8 cellular contexts compared by ENCODE assay signal in the genomic region with DNA sequence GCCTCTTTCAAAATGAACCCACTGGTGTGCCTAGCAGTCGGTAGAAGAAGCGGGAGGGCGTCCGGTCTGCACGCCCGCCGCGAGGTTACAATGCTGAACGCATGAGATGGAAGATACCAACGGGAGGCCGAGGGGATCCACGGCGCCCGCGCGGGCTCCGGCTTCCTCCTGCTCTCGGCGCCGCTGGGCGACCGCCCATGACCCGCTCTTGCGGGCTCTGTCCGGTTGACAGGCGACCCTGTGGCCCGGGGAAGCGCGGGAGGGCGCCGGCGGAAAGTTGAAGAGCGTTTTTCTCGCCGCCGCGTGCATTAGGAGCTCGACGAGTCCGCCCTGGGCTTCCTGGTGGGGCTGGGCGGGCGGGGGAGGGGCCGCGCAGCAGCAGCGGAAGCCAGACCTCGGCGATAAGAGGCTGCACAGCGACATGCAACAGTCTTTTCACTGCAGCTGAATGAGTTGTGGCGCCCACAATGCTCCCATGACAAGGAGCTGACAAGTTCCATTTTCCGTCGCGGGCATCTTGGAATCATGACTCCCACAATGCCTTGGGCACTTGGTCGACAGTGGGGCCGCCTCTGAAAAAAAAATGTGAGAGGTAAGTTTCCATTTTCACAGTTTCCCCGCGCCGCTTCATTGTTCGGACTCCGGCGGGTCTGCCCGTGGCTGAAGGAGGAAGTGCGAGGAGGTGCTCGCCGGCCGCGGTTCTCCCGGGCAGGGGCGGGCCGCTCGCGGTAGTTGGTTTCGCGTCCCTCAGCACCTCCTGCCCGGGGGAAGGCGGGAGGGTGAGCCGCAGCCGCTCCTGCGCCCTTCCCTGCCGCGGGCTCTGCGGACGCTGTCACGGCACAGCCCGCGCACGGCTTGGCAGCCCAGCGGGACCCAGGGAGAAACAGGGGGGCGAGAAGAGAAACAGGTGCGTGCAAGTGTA.
DNase-seq lines count a peak whose midpoint lies in the region; ATAC-seq and TF ChIP-seq lines count a peak whose summit lies in the region.

A gene with protein sequence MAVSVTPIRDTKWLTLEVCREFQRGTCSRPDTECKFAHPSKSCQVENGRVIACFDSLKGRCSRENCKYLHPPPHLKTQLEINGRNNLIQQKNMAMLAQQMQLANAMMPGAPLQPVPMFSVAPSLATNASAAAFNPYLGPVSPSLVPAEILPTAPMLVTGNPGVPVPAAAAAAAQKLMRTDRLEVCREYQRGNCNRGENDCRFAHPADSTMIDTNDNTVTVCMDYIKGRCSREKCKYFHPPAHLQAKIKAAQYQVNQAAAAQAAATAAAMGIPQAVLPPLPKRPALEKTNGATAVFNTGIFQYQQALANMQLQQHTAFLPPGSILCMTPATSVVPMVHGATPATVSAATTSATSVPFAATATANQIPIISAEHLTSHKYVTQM (plus strand): TSS at position 429 of the 922 bp plus-strand sequence. CDS start 31,265 bp downstream, outside the sequence.

- H3K4me3 ChIP-seq in HFF-Myc (replicated peaks; ENCODE audit: low read depth, low read length) = peak within 1 kb of the TSS; percentile 71

- TF ChIP-seq CTCF in HFF-Myc (IDR thresholded peaks at IDR 0.05; ENCODE audit: low read depth, low read length, missing control alignments) = no peak

- peak; percentile 49 for DNase-seq in GM04504 (ENCODE audit: low read depth)
- DNase-seq in HFF-Myc (ENCODE audit: extremely low read depth, low read depth) = peak; percentile 71
- DNase-seq in NCI-H1048 (lab: John Stamatoyannopoulos, UW) = peak; percentile 62
- DNase-seq in activated naive CD4-positive, alpha-beta T cell treated with anti-CD3 and anti-CD28 coated beads, Interleukin-2, amount 50 U/mL, for 16 hours = peak; percentile 81
- peak; percentile 70 for DNase-seq in germinal center (ENCODE audit: low spot score)
- peak in 55 of 56 donors; percentile 34 to 97 (median 84) for DNase-seq in nucleus accumbens (lab: John Stamatoyannopoulos, UW)
- DNase-seq in superior temporal gyrus (ENCODE audit: extremely low spot score) = peak; percentile 85

- peak; percentile 62 for ATAC-seq in SK-N-SH treated with all-trans-retinoic acid at 6 μM for 48 hours

TF ChIP-seq in SK-N-SH treated with all-trans-retinoic acid at 6 μM for 48 hours, 23 proteins besides CTCF, POLR2A, EP300 and RAD21 (continues in another document):
- TF ChIP-seq, protein P1, sequence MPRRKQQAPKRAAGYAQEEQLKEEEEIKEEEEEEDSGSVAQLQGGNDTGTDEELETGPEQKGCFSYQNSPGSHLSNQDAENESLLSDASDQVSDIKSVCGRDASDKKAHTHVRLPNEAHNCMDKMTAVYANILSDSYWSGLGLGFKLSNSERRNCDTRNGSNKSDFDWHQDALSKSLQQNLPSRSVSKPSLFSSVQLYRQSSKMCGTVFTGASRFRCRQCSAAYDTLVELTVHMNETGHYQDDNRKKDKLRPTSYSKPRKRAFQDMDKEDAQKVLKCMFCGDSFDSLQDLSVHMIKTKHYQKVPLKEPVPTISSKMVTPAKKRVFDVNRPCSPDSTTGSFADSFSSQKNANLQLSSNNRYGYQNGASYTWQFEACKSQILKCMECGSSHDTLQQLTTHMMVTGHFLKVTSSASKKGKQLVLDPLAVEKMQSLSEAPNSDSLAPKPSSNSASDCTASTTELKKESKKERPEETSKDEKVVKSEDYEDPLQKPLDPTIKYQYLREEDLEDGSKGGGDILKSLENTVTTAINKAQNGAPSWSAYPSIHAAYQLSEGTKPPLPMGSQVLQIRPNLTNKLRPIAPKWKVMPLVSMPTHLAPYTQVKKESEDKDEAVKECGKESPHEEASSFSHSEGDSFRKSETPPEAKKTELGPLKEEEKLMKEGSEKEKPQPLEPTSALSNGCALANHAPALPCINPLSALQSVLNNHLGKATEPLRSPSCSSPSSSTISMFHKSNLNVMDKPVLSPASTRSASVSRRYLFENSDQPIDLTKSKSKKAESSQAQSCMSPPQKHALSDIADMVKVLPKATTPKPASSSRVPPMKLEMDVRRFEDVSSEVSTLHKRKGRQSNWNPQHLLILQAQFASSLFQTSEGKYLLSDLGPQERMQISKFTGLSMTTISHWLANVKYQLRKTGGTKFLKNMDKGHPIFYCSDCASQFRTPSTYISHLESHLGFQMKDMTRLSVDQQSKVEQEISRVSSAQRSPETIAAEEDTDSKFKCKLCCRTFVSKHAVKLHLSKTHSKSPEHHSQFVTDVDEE (CRISPR knock-in tag; IDR thresholded peaks at IDR 0.05) = peak; percentile 2; the same call in 1 of the 2 replicates
- TF ChIP-seq ESRRG (CRISPR knock-in tag; IDR thresholded peaks at IDR 0.05) (no peak), RARB (CRISPR knock-in tag; IDR thresholded peaks at IDR 0.05) (no peak), CSDC2 (CRISPR knock-in tag; IDR thresholded peaks at IDR 0.05) (0 out of 2 replicates have a peak, but pooled peaks have one; percentile 57), TOX (CRISPR knock-in tag; IDR thresholded peaks at IDR 0.05; ENCODE audit: borderline replicate concordance) (no peak), ZNF8 (CRISPR knock-in tag; IDR thresholded peaks at IDR 0.05) (no peak), BACH2 (CRISPR knock-in tag; IDR thresholded peaks at IDR 0.05; ENCODE audit: borderline replicate concordance) (no peak), ZFP3 (CRISPR knock-in tag; IDR thresholded peaks at IDR 0.05) (0 out of 2 replicates have a peak, but pooled peaks have one; percentile 46), ISL1 (CRISPR knock-in tag; IDR thresholded peaks at IDR 0.05) (no peak), ZNF565 (CRISPR knock-in tag; conservative IDR thresholded peaks at IDR 0.05; ENCODE audit: low read depth) (no peak), OSR1 (CRISPR knock-in tag; IDR thresholded peaks at IDR 0.05) (no peak), SNAI2 (CRISPR knock-in tag; IDR thresholded peaks at IDR 0.05) (no peak), ARNTL (CRISPR knock-in tag; IDR thresholded peaks at IDR 0.05; ENCODE audit: borderline replicate concordance, low read depth) (no peak), ZNF70 (CRISPR knock-in tag; IDR thresholded peaks at IDR 0.05) (no peak), ZC3H10 (CRISPR knock-in tag; IDR thresholded peaks at IDR 0.05) (no peak), GLIS3 (CRISPR knock-in tag; IDR thresholded peaks at IDR 0.05) (no peak), TCF4 (CRISPR knock-in tag; IDR thresholded peaks at IDR 0.05; ENCODE audit: borderline replicate concordance) (no peak)
- TF ChIP-seq, protein P2, sequence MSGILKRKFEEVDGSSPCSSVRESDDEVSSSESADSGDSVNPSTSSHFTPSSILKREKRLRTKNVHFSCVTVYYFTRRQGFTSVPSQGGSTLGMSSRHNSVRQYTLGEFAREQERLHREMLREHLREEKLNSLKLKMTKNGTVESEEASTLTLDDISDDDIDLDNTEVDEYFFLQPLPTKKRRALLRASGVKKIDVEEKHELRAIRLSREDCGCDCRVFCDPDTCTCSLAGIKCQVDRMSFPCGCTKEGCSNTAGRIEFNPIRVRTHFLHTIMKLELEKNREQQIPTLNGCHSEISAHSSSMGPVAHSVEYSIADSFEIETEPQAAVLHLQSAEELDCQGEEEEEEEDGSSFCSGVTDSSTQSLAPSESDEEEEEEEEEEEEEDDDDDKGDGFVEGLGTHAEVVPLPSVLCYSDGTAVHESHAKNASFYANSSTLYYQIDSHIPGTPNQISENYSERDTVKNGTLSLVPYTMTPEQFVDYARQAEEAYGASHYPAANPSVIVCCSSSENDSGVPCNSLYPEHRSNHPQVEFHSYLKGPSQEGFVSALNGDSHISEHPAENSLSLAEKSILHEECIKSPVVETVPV (CRISPR knock-in tag; IDR thresholded peaks at IDR 0.05) = no peak
- TF ChIP-seq, protein P3, sequence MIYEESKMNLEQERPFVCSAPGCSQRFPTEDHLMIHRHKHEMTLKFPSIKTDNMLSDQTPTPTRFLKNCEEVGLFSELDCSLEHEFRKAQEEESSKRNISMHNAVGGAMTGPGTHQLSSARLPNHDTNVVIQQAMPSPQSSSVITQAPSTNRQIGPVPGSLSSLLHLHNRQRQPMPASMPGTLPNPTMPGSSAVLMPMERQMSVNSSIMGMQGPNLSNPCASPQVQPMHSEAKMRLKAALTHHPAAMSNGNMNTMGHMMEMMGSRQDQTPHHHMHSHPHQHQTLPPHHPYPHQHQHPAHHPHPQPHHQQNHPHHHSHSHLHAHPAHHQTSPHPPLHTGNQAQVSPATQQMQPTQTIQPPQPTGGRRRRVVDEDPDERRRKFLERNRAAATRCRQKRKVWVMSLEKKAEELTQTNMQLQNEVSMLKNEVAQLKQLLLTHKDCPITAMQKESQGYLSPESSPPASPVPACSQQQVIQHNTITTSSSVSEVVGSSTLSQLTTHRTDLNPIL (CRISPR knock-in tag; IDR thresholded peaks at IDR 0.05; ENCODE audit: low read depth) = no peak
- TF ChIP-seq, protein P4, sequence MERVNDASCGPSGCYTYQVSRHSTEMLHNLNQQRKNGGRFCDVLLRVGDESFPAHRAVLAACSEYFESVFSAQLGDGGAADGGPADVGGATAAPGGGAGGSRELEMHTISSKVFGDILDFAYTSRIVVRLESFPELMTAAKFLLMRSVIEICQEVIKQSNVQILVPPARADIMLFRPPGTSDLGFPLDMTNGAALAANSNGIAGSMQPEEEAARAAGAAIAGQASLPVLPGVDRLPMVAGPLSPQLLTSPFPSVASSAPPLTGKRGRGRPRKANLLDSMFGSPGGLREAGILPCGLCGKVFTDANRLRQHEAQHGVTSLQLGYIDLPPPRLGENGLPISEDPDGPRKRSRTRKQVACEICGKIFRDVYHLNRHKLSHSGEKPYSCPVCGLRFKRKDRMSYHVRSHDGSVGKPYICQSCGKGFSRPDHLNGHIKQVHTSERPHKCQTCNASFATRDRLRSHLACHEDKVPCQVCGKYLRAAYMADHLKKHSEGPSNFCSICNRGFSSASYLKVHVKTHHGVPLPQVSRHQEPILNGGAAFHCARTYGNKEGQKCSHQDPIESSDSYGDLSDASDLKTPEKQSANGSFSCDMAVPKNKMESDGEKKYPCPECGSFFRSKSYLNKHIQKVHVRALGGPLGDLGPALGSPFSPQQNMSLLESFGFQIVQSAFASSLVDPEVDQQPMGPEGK (CRISPR knock-in tag; IDR thresholded peaks at IDR 0.05; ENCODE audit: borderline replicate concordance) = no peak
- TF ChIP-seq, protein P5, sequence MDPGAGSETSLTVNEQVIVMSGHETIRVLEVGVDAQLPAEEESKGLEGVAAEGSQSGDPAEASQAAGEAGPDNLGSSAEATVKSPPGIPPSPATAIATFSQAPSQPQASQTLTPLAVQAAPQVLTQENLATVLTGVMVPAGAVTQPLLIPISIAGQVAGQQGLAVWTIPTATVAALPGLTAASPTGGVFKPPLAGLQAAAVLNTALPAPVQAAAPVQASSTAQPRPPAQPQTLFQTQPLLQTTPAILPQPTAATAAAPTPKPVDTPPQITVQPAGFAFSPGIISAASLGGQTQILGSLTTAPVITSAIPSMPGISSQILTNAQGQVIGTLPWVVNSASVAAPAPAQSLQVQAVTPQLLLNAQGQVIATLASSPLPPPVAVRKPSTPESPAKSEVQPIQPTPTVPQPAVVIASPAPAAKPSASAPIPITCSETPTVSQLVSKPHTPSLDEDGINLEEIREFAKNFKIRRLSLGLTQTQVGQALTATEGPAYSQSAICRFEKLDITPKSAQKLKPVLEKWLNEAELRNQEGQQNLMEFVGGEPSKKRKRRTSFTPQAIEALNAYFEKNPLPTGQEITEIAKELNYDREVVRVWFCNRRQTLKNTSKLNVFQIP (CRISPR knock-in tag; IDR thresholded peaks at IDR 0.05; ENCODE audit: borderline replicate concordance, low read depth) = no peak

Comparison
In these comparisons a context has a peak if more than half of its experiments do, and no peak if none do; other contexts are left out.
1. Peak in every context shown above with its lines: DNase-seq, ATAC-seq and H3K4me3 ChIP-seq.